Comparison of ENCODE assay signal across 3 cellular contexts in the genomic region with DNA sequence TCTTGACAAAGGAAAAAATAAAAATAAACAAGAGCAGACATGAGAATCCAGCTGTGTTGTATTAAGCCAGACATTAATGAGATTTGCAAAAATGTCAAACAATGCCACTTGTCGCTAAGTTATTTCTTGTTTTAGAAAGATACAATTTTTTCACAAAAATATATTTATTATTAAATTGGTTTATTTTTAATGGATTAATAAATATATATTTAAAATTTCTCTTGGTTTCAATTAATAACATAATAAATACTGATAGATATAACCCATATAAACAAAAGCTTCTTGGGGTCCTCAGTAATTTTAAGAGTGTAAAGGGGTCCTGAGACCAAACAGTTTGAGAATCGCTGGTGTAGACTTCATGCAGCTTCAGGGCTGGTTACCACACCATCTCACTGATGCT.
"Had no signal": no experiment of that assay in that cellular context is flagged by ENCODE, and none has a peak within 500 bp of the region (broad histone marks: within the 10 kb centered on the region; RNA-seq: fewer than 3 reads in every experiment).

No MANE protein-coding gene starts in this region.

- H3K4me3 ChIP-seq: GM12878 had no signal

- ATAC-seq: GM12878 had no signal

- DNase-seq: GDM1, GF-D8 had no signal
